ENCODE assay signal across 1 cellular context in the genomic region with DNA sequence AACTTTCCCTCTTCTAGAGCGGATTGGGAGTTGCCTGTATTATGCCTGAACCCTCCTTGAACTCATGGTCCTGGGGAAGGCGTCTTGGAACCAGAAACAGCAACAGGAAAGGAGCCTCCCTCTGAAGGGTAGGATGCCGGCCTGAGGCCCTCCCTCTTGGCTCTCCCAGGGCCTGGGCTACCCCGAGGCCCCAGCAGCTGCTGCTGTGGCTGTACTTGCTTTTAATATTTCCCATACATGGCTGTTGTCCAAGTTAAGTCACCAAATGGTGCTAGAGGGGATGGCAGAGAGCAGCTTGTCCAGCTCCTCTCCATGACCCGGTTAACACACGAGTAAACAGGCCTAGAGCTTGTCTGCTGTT.
TF ChIP-seq lines count a peak whose summit lies in the region.

No MANE protein-coding gene starts in this region.

TF ChIP-seq in K562, 482 proteins besides CTCF, POLR2A, EP300 and RAD21:
- TF ChIP-seq HOMEZ (CRISPR knock-in tag; IDR thresholded peaks at IDR 0.05): no peak
- no peak for TF ChIP-seq CBX3 (IDR thresholded peaks at IDR 0.05; ENCODE audit: borderline replicate concordance in 1 of 2, low read length in 2 of 2)
- TF ChIP-seq CHCHD3 (CRISPR knock-in tag; IDR thresholded peaks at IDR 0.05): no peak
- TF ChIP-seq, protein P1, sequence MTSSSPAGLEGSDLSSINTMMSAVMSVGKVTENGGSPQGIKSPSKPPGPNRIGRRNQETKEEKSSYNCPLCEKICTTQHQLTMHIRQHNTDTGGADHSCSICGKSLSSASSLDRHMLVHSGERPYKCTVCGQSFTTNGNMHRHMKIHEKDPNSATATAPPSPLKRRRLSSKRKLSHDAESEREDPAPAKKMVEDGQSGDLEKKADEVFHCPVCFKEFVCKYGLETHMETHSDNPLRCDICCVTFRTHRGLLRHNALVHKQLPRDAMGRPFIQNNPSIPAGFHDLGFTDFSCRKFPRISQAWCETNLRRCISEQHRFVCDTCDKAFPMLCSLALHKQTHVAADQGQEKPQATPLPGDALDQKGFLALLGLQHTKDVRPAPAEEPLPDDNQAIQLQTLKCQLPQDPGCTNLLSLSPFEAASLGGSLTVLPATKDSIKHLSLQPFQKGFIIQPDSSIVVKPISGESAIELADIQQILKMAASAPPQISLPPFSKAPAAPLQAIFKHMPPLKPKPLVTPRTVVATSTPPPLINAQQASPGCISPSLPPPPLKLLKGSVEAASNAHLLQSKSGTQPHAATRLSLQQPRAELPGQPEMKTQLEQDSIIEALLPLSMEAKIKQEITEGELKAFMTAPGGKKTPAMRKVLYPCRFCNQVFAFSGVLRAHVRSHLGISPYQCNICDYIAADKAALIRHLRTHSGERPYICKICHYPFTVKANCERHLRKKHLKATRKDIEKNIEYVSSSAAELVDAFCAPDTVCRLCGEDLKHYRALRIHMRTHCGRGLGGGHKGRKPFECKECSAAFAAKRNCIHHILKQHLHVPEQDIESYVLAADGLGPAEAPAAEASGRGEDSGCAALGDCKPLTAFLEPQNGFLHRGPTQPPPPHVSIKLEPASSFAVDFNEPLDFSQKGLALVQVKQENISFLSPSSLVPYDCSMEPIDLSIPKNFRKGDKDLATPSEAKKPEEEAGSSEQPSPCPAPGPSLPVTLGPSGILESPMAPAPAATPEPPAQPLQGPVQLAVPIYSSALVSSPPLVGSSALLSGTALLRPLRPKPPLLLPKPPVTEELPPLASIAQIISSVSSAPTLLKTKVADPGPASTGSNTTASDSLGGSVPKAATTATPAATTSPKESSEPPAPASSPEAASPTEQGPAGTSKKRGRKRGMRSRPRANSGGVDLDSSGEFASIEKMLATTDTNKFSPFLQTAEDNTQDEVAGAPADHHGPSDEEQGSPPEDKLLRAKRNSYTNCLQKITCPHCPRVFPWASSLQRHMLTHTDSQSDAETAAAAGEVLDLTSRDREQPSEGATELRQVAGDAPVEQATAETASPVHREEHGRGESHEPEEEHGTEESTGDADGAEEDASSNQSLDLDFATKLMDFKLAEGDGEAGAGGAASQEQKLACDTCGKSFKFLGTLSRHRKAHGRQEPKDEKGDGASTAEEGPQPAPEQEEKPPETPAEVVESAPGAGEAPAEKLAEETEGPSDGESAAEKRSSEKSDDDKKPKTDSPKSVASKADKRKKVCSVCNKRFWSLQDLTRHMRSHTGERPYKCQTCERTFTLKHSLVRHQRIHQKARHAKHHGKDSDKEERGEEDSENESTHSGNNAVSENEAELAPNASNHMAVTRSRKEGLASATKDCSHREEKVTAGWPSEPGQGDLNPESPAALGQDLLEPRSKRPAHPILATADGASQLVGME (CRISPR knock-in tag; IDR thresholded peaks at IDR 0.05): no peak
- TF ChIP-seq ZNF561 (CRISPR knock-in tag; conservative IDR thresholded peaks at IDR 0.05): no peak
- TF ChIP-seq BRD4 (IDR thresholded peaks at IDR 0.05): no peak
- no peak for TF ChIP-seq ZNF184 (CRISPR knock-in tag; IDR thresholded peaks at IDR 0.05)
- no peak for TF ChIP-seq POLR2H (tag; IDR thresholded peaks at IDR 0.05; ENCODE audit: low read depth)
- no peak for TF ChIP-seq HMGXB4 (CRISPR knock-in tag; IDR thresholded peaks at IDR 0.05)
- no peak for TF ChIP-seq ATF7 (IDR thresholded peaks at IDR 0.05)
- no peak for TF ChIP-seq SRSF9 (IDR thresholded peaks at IDR 0.05; ENCODE audit: borderline replicate concordance, low read depth, low read length)
- TF ChIP-seq PRPF4 (IDR thresholded peaks at IDR 0.05; ENCODE audit: insufficient read depth, low read depth, low read length, poor library complexity, severe bottlenecking): no peak
